ENCODE assay signal across 18 cellular contexts in genomic region chr13:83796364-83796763, GRCh38.
"Had no signal": no experiment of that assay in that cellular context is flagged by ENCODE, and none has a peak within 500 bp of the region (broad histone marks: within the 10 kb centered on the region; RNA-seq: fewer than 3 reads in every experiment).

No MANE protein-coding gene starts in this region.

- ATAC-seq: activated CD8-positive, alpha-beta T cell treated with anti-CD3 and anti-CD28 coated beads for 36 hours; foreskin keratinocyte; left cardiac atrium; naive thymus-derived CD4-positive, alpha-beta T cell; stimulated activated naive CD8-positive, alpha-beta T cell treated with anti-CD3 and anti-CD28 coated beads, Interleukin-15, Interleukin-2, amounts not matched to agents 100 U/mL and 50 U/mL, for 24 hours had no signal

- DNase-seq: activated CD4-positive, alpha-beta T cell treated with anti-CD3 and anti-CD28 coated beads for 48 hours; activated CD4-positive, CD25-positive, alpha-beta regulatory T cell; activated CD8-positive, alpha-beta T cell treated with anti-CD3 and anti-CD28 coated beads for 36 hours; activated effector memory CD4-positive, alpha-beta T cell treated with Interleukin-2 at 50 U/mL for 16 hours; activated naive CD4-positive, alpha-beta T cell treated with anti-CD3 and anti-CD28 coated beads, Interleukin-2, amount 10 ng/mL, durations not matched to agents 7 days and 5 days; activated T-cell treated with anti-CD3 and anti-CD28 coated beads, Interleukin-2, amount 50 U/mL, for 48 hours; aorta; brain microvascular endothelial cell; central memory CD4-positive, alpha-beta T cell; colonic mucosa; foreskin keratinocyte; glutamatergic neuron; hippocampal formation; left cardiac atrium; mesenchymal stem cell; naive thymus-derived CD4-positive, alpha-beta T cell; stimulated activated naive CD8-positive, alpha-beta T cell treated with anti-CD3 and anti-CD28 coated beads, Interleukin-15, Interleukin-2, amounts not matched to agents 100 U/mL and 50 U/mL, for 24 hours; tibial artery had no signal
